In the genomic region with DNA sequence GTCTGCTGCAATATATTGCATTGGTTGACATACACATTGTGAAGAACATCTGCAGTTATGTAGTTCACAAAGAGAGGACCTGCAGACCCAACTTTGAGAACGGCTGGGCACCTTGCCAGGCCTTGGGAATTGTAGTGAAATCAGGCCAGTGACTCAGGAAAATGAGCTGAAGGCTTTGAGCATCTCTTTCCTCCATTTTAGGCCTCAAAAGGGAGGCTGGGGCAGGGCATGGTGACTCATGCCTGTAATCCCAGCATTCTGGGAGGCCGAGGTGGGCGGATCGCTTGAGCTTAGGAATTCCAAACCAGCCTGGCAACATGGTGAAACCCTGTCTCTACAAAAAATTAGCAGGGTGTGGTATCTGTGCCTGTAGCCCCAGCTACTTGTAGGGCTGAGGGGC, we compare ENCODE assay signal across 1 cellular context.
TF ChIP-seq lines count a peak whose summit lies in the region.

No MANE protein-coding gene starts in this region.

TF ChIP-seq in H1, 55 proteins besides CTCF, POLR2A, EP300 and RAD21 (continued from another document):
- TF ChIP-seq CTBP2 (IDR thresholded peaks at IDR 0.05; ENCODE audit: borderline replicate concordance, insufficient read depth, insufficient read length, low read length): no peak
- no peak for TF ChIP-seq CHD1 (IDR thresholded peaks at IDR 0.05; ENCODE audit: low read depth, low read length)
- TF ChIP-seq GTF2F1 (IDR thresholded peaks at IDR 0.05; ENCODE audit: borderline replicate concordance, low read depth, low read length): no peak
- TF ChIP-seq SUZ12 (IDR thresholded peaks at IDR 0.05; ENCODE audit: low read length): no peak
